20 cellular contexts compared by ENCODE assay signal in the genomic region with DNA sequence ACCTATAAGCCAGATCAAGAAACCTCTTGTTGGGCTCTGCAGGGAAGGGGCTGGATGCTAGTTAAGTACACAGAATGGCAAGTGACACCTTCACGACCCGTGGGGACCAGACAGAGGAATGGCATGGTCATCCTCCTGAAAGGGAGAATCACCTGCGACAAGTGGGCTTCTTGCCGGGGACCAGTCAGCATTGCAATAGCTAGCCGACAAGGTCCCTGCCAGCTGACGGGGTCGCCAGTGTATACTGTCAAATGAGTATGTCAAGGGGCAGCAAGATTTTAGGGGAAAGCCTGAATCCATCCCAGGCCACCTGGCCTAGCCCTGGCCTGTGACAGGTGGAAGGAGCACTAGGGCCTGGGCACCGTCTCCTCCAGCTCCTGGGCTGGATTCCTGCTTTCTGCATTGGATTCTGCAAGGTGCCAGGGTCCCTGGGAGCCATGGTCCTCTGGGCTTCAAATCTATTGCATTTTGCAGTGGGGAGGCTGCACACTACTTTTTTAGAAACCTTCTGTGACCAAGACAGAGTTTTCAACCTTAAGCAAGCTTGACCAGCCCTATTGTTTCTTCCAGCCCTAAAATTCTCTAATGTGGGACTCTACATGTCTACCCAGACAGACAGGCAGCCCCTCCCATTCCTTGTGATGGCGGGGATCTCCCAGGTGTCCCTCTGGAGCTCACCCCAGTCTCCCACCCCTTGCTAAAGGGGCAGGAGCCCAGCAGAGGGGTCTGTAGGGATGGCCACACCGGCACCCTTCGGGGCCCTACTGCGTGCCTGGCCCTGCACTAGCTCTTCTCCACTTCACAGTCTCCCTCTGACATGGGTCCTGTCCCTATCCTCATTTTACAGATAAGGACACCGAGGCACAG.
A peak's percentile ranks its signal among the peaks of the same experiment; 100 is the strongest.
DNase-seq lines count a peak whose midpoint lies in the region; ATAC-seq and TF ChIP-seq lines count a peak whose summit lies in the region.
"Had no signal": no experiment of that assay in that cellular context is flagged by ENCODE, and none has a peak within 500 bp of the region (broad histone marks: within the 10 kb centered on the region; RNA-seq: fewer than 3 reads in every experiment).

No MANE protein-coding gene starts in this region.

- peaks cover 19% of the 10 kb centered on the region; the same call in 1 of the 2 replicates for H3K79me2 ChIP-seq in SK-N-SH (ENCODE audit: insufficient read depth)

- no peaks in the 10 kb centered on the region for H3K36me3 Mint-ChIP-seq in chondrocyte (ENCODE audit: low read depth)
- H3K36me3 Mint-ChIP-seq in activated T-cell treated with anti-CD3 and anti-CD28 coated beads, Interleukin-2, amount 50 U/mL, for 4 hours (ENCODE audit: insufficient read depth) = no peaks in the 10 kb centered on the region
- H3K36me3 Mint-ChIP-seq: activated CD4-positive, alpha-beta memory T cell treated with anti-CD3 and anti-CD28 coated beads for 36 hours; memory B cell had no signal

- DNase-seq in SK-N-SH = no peak
- DNase-seq in chondrocyte (ENCODE audit: low spot score) = peak; percentile 77
- DNase-seq in tibial nerve (ENCODE audit: low spot score in 2 of 2) = no peak
- no peak for DNase-seq in activated T-cell treated with anti-CD3 and anti-CD28 coated beads, Interleukin-2, amount 50 U/mL, for 4 hours
- DNase-seq in germinal center (ENCODE audit: low spot score) = no peak
- DNase-seq: activated CD4-positive, alpha-beta memory T cell treated with anti-CD3 and anti-CD28 coated beads for 36 hours; DMS53; H9; MM.1S; NCI-H187 treated with DMSO at 0.1 percent for 48 hours; NCI-H524 treated with DMSO at 0.1 percent for 48 hours; retina; stimulated activated CD4-positive, alpha-beta T cell treated with anti-CD3 and anti-CD28 coated beads, Interleukin-4, amount 100 ng/mL, for 24 hours; trophoblast cell had no signal

- CTCF ChIA-PET in SK-N-SH (lab: Yijun Ruan, JAX) = interaction anchor here (1.0 kb wide), 1 partner anchor 13 kb away, joined by 3 read pairs; no protein-coding TSS in a partner anchor

- no peaks in the 10 kb centered on the region for H3K27me3 Mint-ChIP-seq in chondrocyte (ENCODE audit: low read depth)
- no peaks in the 10 kb centered on the region for H3K27me3 Mint-ChIP-seq in activated T-cell treated with anti-CD3 and anti-CD28 coated beads, Interleukin-2, amount 50 U/mL, for 4 hours (ENCODE audit: low read depth)
- H3K27me3 Mint-ChIP-seq: activated CD4-positive, alpha-beta memory T cell treated with anti-CD3 and anti-CD28 coated beads for 36 hours; memory B cell had no signal

- ATAC-seq in SK-N-SH treated with all-trans-retinoic acid at 6 μM for 48 hours = no peak
- ATAC-seq in activated T-cell treated with anti-CD3 and anti-CD28 coated beads, Interleukin-2, amount 50 U/mL, for 4 hours = no peak
- ATAC-seq in GM19452 (IDR thresholded peaks at IDR 0.05; ENCODE audit: unreplicated experiment) = no peak

- no peak overlapping the region for H2AFZ ChIP-seq in SK-N-SH (ENCODE audit: low read depth)

- H3K9me3 ChIP-seq in SK-N-SH (no peaks in the 10 kb centered on the region), mesodermal cell (ENCODE audit: control insufficient read depth, low read length) (no peaks in the 10 kb centered on the region), tibial nerve (no peaks in the 10 kb centered on the region)

- no peaks in the 10 kb centered on the region for H4K20me1 ChIP-seq in SK-N-SH (ENCODE audit: insufficient read depth)

- H3K27me3 ChIP-seq in SK-N-SH (ENCODE audit: insufficient read depth) = no peaks in the 10 kb centered on the region
- no peaks in the 10 kb centered on the region for H3K27me3 ChIP-seq in tibial nerve

- H3K36me3 ChIP-seq in SK-N-SH (replicated peaks in 1 of 2; ENCODE audit: control insufficient read depth in 1 of 2, insufficient read depth in 2 of 2, low read length in 1 of 2) = peaks cover 0 to 3% of the 10 kb centered on the region in 2 experiments
- H3K36me3 ChIP-seq in mesodermal cell (ENCODE audit: control insufficient read depth, insufficient read depth, low read length) = peaks cover 11% of the 10 kb centered on the region
- no peaks in the 10 kb centered on the region for H3K36me3 ChIP-seq in tibial nerve

- peak overlapping the region; percentile 76; the same call in 1 of the 2 replicates for H3K4me2 ChIP-seq in SK-N-SH

- TF ChIP-seq CTCF in SK-N-SH (IDR thresholded peaks at IDR 0.05) = no peak
- TF ChIP-seq CTCF in chondrocyte (IDR thresholded peaks at IDR 0.05) = no peak
- no peak for TF ChIP-seq CTCF in tibial nerve (IDR thresholded peaks at IDR 0.05)

- 87% methylated on average over 12 of the region's 13 CpGs for WGBS in SK-N-SH (ENCODE audit: low lambda C conversion rate)
- WGBS in mesodermal cell (ENCODE audit: insufficient coverage in 2 of 2), 2 experiments = 94 to 96% methylated on average over 11 to 13 of the region's 13 CpGs
- WGBS in tibial nerve, 2 donors = 86 to 87% methylated on average over 11 to 12 of the region's 13 CpGs

- H3K9me3 Mint-ChIP-seq in chondrocyte (ENCODE audit: low read depth) = no peaks in the 10 kb centered on the region
- H3K9me3 Mint-ChIP-seq in activated T-cell treated with anti-CD3 and anti-CD28 coated beads, Interleukin-2, amount 50 U/mL, for 4 hours = no peaks in the 10 kb centered on the region
- H3K9me3 Mint-ChIP-seq: activated CD4-positive, alpha-beta memory T cell treated with anti-CD3 and anti-CD28 coated beads for 36 hours; H9; memory B cell had no signal

- H3K27ac ChIP-seq in SK-N-SH (ENCODE audit: low read depth in 2 of 2, low read length in 1 of 2) = peak overlapping the region; percentile 79 to 92
- peak overlapping the region; percentile 71 for H3K27ac ChIP-seq in mesodermal cell (ENCODE audit: low read depth, low read length, severe bottlenecking)
- peak overlapping the region; percentile 21 to 88 (median 74) for H3K27ac ChIP-seq in tibial nerve
- H3K27ac ChIP-seq: 22Rv1, C4-2B had no signal

- no peak for TF ChIP-seq EP300 in SK-N-SH (IDR thresholded peaks at IDR 0.05; ENCODE audit: borderline replicate concordance in 1 of 2, low read depth in 1 of 2, low read length in 1 of 2)
- TF ChIP-seq EP300 in tibial nerve (IDR thresholded peaks at IDR 0.05) = no peak

- peaks cover 23 to 59% of the 10 kb centered on the region in 2 experiments for H3K4me1 ChIP-seq in SK-N-SH (ENCODE audit: control insufficient read depth in 1 of 2, insufficient read depth in 2 of 2, low read depth in 1 of 2, low read length in 1 of 2)
- peaks cover 53% of the 10 kb centered on the region for H3K4me1 ChIP-seq in mesodermal cell (ENCODE audit: control insufficient read depth, insufficient read depth, low read length, poor library complexity, severe bottlenecking)
- H3K4me1 ChIP-seq in tibial nerve = peaks cover 0 to 70% (median 42%) of the 10 kb centered on the region in 4 donors

- peak overlapping the region; percentile 53 for H3K9ac ChIP-seq in SK-N-SH

- H3K4me1 Mint-ChIP-seq in chondrocyte (ENCODE audit: low read depth) = peaks cover 80% of the 10 kb centered on the region
- no peaks in the 10 kb centered on the region for H3K4me1 Mint-ChIP-seq in activated T-cell treated with anti-CD3 and anti-CD28 coated beads, Interleukin-2, amount 50 U/mL, for 4 hours (ENCODE audit: low read depth)
- H3K4me1 Mint-ChIP-seq: memory B cell had no signal

- H3K4me3 Mint-ChIP-seq in chondrocyte (ENCODE audit: unreplicated experiment) = no peak overlapping the region
- H3K4me3 Mint-ChIP-seq in activated T-cell treated with anti-CD3 and anti-CD28 coated beads, Interleukin-2, amount 50 U/mL, for 4 hours = no peak overlapping the region
- H3K4me3 Mint-ChIP-seq: activated CD4-positive, alpha-beta memory T cell treated with anti-CD3 and anti-CD28 coated beads for 36 hours; H9; memory B cell had no signal

- no peak for TF ChIP-seq RAD21 in SK-N-SH (IDR thresholded peaks at IDR 0.05; ENCODE audit: low read length)

- no peak overlapping the region for H3K4me3 ChIP-seq in SK-N-SH (ENCODE audit: low read depth in 2 of 2, low read length in 1 of 2)
- H3K4me3 ChIP-seq in mesodermal cell (ENCODE audit: extremely low read depth, insufficient read depth, low read length, poor library complexity, severe bottlenecking) = no peak overlapping the region
- no peak overlapping the region for H3K4me3 ChIP-seq in tibial nerve

- H3F3A ChIP-seq in SK-N-SH (replicated peaks; ENCODE audit: insufficient read depth) = peaks cover 7% of the 10 kb centered on the region

- TF ChIP-seq POLR2A in tibial nerve (IDR thresholded peaks at IDR 0.05) = no peak

- peak overlapping the region; percentile 97 for H3K27ac Mint-ChIP-seq in chondrocyte (ENCODE audit: unreplicated experiment)
- H3K27ac Mint-ChIP-seq: activated CD4-positive, alpha-beta memory T cell treated with anti-CD3 and anti-CD28 coated beads for 36 hours; memory B cell had no signal

- H3K9me2 ChIP-seq in SK-N-SH = no peaks in the 10 kb centered on the region

- POLR2A ChIA-PET in SK-N-SH (lab: Yijun Ruan, JAX) = interaction anchor here (1.1 kb wide), 1 partner anchor 13 kb away, joined by 3 read pairs; no protein-coding TSS in a partner anchor

TF ChIP-seq in SK-N-SH, 30 proteins besides CTCF, POLR2A, EP300 and RAD21 (continues in another document):
- TF ChIP-seq TEAD4 (IDR thresholded peaks at IDR 0.05; ENCODE audit: borderline replicate concordance, insufficient read depth) (no peak), IRF3 (IDR thresholded peaks at IDR 0.05; ENCODE audit: low read depth, low read length) (no peak), JUND (IDR thresholded peaks at IDR 0.05) (no peak), POLR2AphosphoS5 (IDR thresholded peaks at IDR 0.05; ENCODE audit: low read depth, low read length) (no peak)

TF ChIP-seq in SK-N-SH treated with all-trans-retinoic acid at 6 μM for 48 hours, 23 proteins besides CTCF, POLR2A, EP300 and RAD21 (continues in another document):
- TF ChIP-seq ZFP3 (CRISPR knock-in tag; IDR thresholded peaks at IDR 0.05) (no peak), ZNF70 (CRISPR knock-in tag; IDR thresholded peaks at IDR 0.05) (no peak), OSR1 (CRISPR knock-in tag; IDR thresholded peaks at IDR 0.05) (no peak), TOX (CRISPR knock-in tag; IDR thresholded peaks at IDR 0.05; ENCODE audit: borderline replicate concordance) (no peak), ISL1 (CRISPR knock-in tag; IDR thresholded peaks at IDR 0.05) (no peak)
- TF ChIP-seq, protein P1, sequence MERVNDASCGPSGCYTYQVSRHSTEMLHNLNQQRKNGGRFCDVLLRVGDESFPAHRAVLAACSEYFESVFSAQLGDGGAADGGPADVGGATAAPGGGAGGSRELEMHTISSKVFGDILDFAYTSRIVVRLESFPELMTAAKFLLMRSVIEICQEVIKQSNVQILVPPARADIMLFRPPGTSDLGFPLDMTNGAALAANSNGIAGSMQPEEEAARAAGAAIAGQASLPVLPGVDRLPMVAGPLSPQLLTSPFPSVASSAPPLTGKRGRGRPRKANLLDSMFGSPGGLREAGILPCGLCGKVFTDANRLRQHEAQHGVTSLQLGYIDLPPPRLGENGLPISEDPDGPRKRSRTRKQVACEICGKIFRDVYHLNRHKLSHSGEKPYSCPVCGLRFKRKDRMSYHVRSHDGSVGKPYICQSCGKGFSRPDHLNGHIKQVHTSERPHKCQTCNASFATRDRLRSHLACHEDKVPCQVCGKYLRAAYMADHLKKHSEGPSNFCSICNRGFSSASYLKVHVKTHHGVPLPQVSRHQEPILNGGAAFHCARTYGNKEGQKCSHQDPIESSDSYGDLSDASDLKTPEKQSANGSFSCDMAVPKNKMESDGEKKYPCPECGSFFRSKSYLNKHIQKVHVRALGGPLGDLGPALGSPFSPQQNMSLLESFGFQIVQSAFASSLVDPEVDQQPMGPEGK (CRISPR knock-in tag; IDR thresholded peaks at IDR 0.05; ENCODE audit: borderline replicate concordance) = no peak
